ENCODE assay signal across 25 cellular contexts in the genomic region with DNA sequence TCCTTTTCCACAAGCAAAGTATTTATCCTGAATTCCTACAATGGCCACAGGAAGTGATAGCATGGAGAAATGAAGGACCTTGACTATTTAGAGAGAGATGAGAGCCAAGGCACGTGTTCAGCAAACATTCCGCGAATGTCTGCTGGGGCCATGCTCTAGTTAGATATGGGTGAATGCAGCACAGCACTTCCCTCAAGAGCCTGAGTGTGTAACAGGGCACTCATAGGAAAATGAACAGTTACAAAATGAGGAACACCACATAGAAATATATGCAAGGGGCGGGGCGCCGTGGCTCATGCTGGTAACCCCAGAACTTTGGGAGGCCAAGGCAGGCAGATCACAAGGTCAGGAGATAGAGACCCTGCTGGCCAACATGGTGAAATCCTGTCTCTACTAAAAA.
"Had no signal": no experiment of that assay in that cellular context is flagged by ENCODE, and none has a peak within 500 bp of the region (broad histone marks: within the 10 kb centered on the region; RNA-seq: fewer than 3 reads in every experiment).

No MANE protein-coding gene starts in this region.

- H3K27me3 ChIP-seq: ascending aorta, breast epithelium, left lung, testis had no signal

- H3K27ac ChIP-seq: ascending aorta, breast epithelium, left lung, parathyroid adenoma, testis had no signal

- DNase-seq: activated CD4-positive, alpha-beta T cell treated with anti-CD3 and anti-CD28 coated beads, Interleukin-2, amount 10 ng/mL, durations not matched to agents 24 days and 14 days; activated CD4-positive, CD25-positive, alpha-beta regulatory T cell; activated CD8-positive, alpha-beta memory T cell treated with anti-CD3 and anti-CD28 coated beads, Interleukin-2, amount 50 U/mL, for 48 hours; activated effector memory CD4-positive, alpha-beta T cell treated with Interleukin-2 at 50 U/mL for 16 hours; activated naive CD4-positive, alpha-beta T cell treated with anti-CD3 and anti-CD28 coated beads, Interleukin-2, amount 50 U/mL, for 16 hours; activated T-cell treated with anti-CD3 and anti-CD28 coated beads, Interleukin-2, amount 50 U/mL, for 48 hours; cortex of kidney; erythroblast; foreskin melanocyte; glutamatergic neuron; hippocampal formation; mammary epithelial cell; midbrain; stimulated activated CD4-positive, alpha-beta T cell treated with anti-CD3 and anti-CD28 coated beads, Interleukin-4, amount 100 ng/mL, for 1 hour; T-helper 2 cell; testis had no signal

- H3K4me3 ChIP-seq: ascending aorta, breast epithelium, left lung, smooth muscle cell, testis had no signal

- FAIRE-seq: islet of Langerhans, TTC549 had no signal

- ATAC-seq: left lung; sciatic nerve; stimulated activated effector memory CD8-positive, alpha-beta T cell treated with anti-CD3 and anti-CD28 coated beads, Interleukin-12 subunit alpha, Interleukin-12 subunit beta, amount 100 ng/mL, for 72 hours had no signal
